Comparison of ENCODE assay signal across 27 cellular contexts in the genomic region with DNA sequence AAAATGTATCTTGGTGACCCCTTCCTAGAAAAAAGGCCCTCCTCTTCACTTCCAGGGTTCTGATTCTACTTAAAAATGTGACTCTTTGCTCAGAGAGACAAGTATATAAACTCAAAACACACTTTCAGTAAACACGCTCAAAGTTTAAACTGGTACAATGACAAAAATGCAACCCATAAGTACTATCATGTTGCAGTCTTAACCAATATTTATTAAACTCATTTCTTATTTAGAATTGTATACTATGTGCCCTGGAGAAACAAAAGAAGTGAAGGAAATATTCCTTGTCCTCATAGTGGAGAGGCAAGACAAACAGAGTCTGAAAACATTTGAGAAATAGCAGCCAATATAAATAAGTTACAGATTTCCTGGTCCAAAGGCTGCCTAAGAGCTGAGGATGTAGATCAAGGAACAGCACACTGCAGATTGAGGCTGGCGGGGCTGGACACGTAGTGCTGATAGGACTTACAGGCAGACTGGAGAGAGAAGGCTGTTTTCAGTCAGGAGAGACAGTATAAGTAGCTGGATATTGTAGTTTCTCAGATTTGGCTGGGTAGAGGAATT. TPM values are rescaled to one million over a fixed set of nuclear protein-coding genes. Genes with fewer than 3 reads are reported as not detected.
DNase-seq lines count a peak whose midpoint lies in the region; ATAC-seq and TF ChIP-seq lines count a peak whose summit lies in the region.
"Had no signal": no experiment of that assay in that cellular context is flagged by ENCODE, and none has a peak within 500 bp of the region (broad histone marks: within the 10 kb centered on the region; RNA-seq: fewer than 3 reads in every experiment).

No MANE protein-coding gene starts in this region.

- H3K4me3 ChIP-seq in right cardiac atrium (ENCODE audit: low read length) (no peak overlapping the region), mucosa of descending colon (no peak overlapping the region), BE2C (ENCODE audit: low read depth, low read length) (no peak overlapping the region), uterus (no peak overlapping the region)
- H3K4me3 ChIP-seq: dorsolateral prefrontal cortex, esophagus squamous epithelium, smooth muscle cell, suprapubic skin had no signal

- no peak for TF ChIP-seq POLR2A in uterus (IDR thresholded peaks at IDR 0.05)

- no peaks in the 10 kb centered on the region for H3K27me3 ChIP-seq in right cardiac atrium (ENCODE audit: control insufficient read depth, insufficient read depth)
- H3K27me3 ChIP-seq in BE2C: no peaks in the 10 kb centered on the region
- H3K27me3 ChIP-seq in uterus: no peaks in the 10 kb centered on the region
- H3K27me3 ChIP-seq: esophagus squamous epithelium, suprapubic skin had no signal

- TF ChIP-seq CTCF in mucosa of descending colon (IDR thresholded peaks at IDR 0.05) (no peak), BE2C (IDR thresholded peaks at IDR 0.05; ENCODE audit: low read depth, low read length) (no peak), uterus (IDR thresholded peaks at IDR 0.05) (no peak)

- 58% methylated on average over 3 of the region's 3 CpGs for WGBS in right cardiac atrium

- DNase-seq in right cardiac atrium: peak in 2 of 3 donors; percentile 18 to 78
- no peak for DNase-seq in Right ventricle myocardium inferior (ENCODE audit: missing footprints)
- peak; percentile 87 for DNase-seq in fibroblast of gingiva (ENCODE audit: low read depth)
- peak; percentile 67 to 74 (median 70) for DNase-seq in mucosa of descending colon
- DNase-seq in BE2C: no peak
- DNase-seq in uterus: no peak
- no peak for DNase-seq in OCI-M2 (lab: John Stamatoyannopoulos, UW; ENCODE audit: unreplicated experiment)
- no peak for DNase-seq in NCI-H2227 treated with DMSO at 0.1 percent for 48 hours (lab: John Stamatoyannopoulos, UW)
- DNase-seq: activated CD4-positive, alpha-beta T cell treated with anti-CD3 and anti-CD28 coated beads, Interleukin-2, amount 50 U/mL, for 4 hours; activated gamma-delta T cell treated with Interleukin-2 at 50 U/mL for 16 hours; activated T-cell treated with anti-CD3 and anti-CD28 coated beads, Interleukin-2, amount 50 U/mL, for 48 hours; cerebellar nuclear complex; DMS153; dorsolateral prefrontal cortex; esophagus squamous epithelium; H7; hippocampal formation; NCI-H1417 treated with DMSO at 0.1 percent for 48 hours; NCI-H2081 treated with DMSO at 0.1 percent for 48 hours; NCI-H446; NCI-H748 treated with DMSO at 0.1 percent for 48 hours; RPMI8226; stimulated activated naive CD4-positive, alpha-beta T cell had no signal

- H3K9me3 ChIP-seq in right cardiac atrium (ENCODE audit: control insufficient read depth, low read length) (no peaks in the 10 kb centered on the region), mucosa of descending colon (no peaks in the 10 kb centered on the region), BE2C (no peaks in the 10 kb centered on the region), uterus (no peaks in the 10 kb centered on the region)
- H3K9me3 ChIP-seq: esophagus squamous epithelium, suprapubic skin had no signal

- ATAC-seq in right cardiac atrium (peak; percentile 76 to 83), Right ventricle myocardium inferior (no peak), mucosa of descending colon (peak; percentile 98)

- no peaks in the 10 kb centered on the region for H3K36me3 ChIP-seq in mucosa of descending colon (ENCODE audit: low read depth)
- H3K36me3 ChIP-seq in BE2C: peaks cover 24% of the 10 kb centered on the region
- no peaks in the 10 kb centered on the region for H3K36me3 ChIP-seq in uterus
- H3K36me3 ChIP-seq: esophagus squamous epithelium, suprapubic skin had no signal

- H3K27ac ChIP-seq in right cardiac atrium (ENCODE audit: low read length) (no peak overlapping the region), uterus (no peak overlapping the region)
- H3K27ac ChIP-seq: dorsolateral prefrontal cortex, esophagus squamous epithelium, parathyroid adenoma, suprapubic skin had no signal

- H3K4me1 ChIP-seq in right cardiac atrium (ENCODE audit: control insufficient read depth, insufficient read depth, low read length) (no peaks in the 10 kb centered on the region), mucosa of descending colon (ENCODE audit: low read depth) (peaks cover 11% of the 10 kb centered on the region), BE2C (peaks cover 5% of the 10 kb centered on the region), uterus (no peaks in the 10 kb centered on the region)
- H3K4me1 ChIP-seq: parathyroid adenoma, suprapubic skin had no signal

- intact Hi-C loops in right cardiac atrium (cut with DNase I) (loop anchor here in 2 of 4 donors (5.0 to 10.0 kb wide), 3 partner anchors 458 to 550 kb away; a partner anchor contains a TSS), Right ventricle myocardium inferior (cut with DNase I) (no loop called here), mucosa of descending colon (cut with DNase I, micrococcal nuclease) (loop anchor here in 1 of 2 donors (5.0 kb wide), 1 partner anchor 455 kb away; a partner anchor contains a TSS), uterus (cut with DNase I; ENCODE audit: low total_unique reads) (no loop called here)

RNA-seq across cellular contexts. Expression of a gene that starts 39.1 kb away (rescaled TPM):
- total RNA-seq in right cardiac atrium (10 to 100 TPM; 10.9 to 23.0 (median 11.5) TPM), Right ventricle myocardium inferior (54.5 TPM), mucosa of descending colon (10 to 100 TPM; 24.4 to 46.4 (median 35.5) TPM), uterus (100 to 1,000 TPM in 1 of 4 donors, 10 to 100 TPM in 3; 13.6 to 243 (median 23.4) TPM)
- 48.1 TPM for polyA plus RNA-seq in right cardiac atrium
- polyA plus RNA-seq in BE2C (2012; ENCODE audit: insufficient read depth, insufficient read length, low read depth): not detected
- total RNA-seq: neural crest cell had no signal

Comparison
In these comparisons a context has a peak if more than half of its experiments do, and no peak if none do; other contexts are left out.
1. DNase-seq: peak in right cardiac atrium (2 of 3), fibroblast of gingiva (single experiment) and mucosa of descending colon (3 of 3); none in Right ventricle myocardium inferior (single experiment), BE2C (single experiment), uterus (0 of 2), OCI-M2 (single experiment) and NCI-H2227 treated with DMSO at 0.1 percent for 48 hours (single experiment).